Comparison of ENCODE assay signal across 6 cellular contexts in the genomic region with DNA sequence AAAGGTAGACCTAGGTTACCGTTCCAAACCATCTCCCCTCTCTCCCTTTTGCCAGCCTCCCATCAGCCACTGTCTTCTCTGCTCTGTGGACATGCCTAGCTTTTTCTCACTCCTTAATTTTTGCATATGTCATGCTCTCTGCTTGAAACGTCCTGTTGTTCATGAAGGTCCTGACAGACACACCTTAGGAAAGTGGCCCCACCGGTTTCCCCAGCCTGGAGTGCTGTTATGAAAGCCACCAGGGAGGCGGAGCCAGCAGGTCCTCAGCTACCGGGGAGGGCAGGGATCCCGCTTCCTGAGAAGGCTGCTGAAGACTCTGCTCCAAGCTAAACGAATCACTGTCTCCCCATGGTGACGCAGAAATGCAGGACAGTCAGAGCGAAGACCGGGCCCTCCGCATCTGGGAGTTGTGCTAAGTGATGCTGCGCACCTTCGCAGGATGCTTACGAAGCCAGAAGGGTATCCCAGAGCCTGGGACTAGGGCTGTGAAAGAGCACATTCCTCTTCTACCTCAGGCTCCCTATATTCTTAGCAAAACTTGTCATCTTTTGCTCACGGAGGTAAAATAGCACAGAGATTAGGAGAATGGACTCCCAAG. TPM values are rescaled to one million over a fixed set of nuclear protein-coding genes. Genes with fewer than 3 reads are reported as not detected.
DNase-seq lines count a peak whose midpoint lies in the region; ATAC-seq and TF ChIP-seq lines count a peak whose summit lies in the region.

No MANE protein-coding gene starts in this region.

- no peaks in the 10 kb centered on the region for H3K9me3 ChIP-seq in CD4-positive, CD25-positive, alpha-beta regulatory T cell (ENCODE audit: control insufficient read depth in 2 of 2, low read length in 2 of 2)

- peaks cover 46% of the 10 kb centered on the region for H3K4me1 ChIP-seq in CD4-positive, CD25-positive, alpha-beta regulatory T cell (ENCODE audit: control insufficient read depth, insufficient read depth, low read length, poor library complexity, severe bottlenecking)

- H3K4me3 ChIP-seq in CD4-positive, CD25-positive, alpha-beta regulatory T cell (ENCODE audit: low read depth, low read length) = peak overlapping the region; percentile 91
- peak overlapping the region in 5 of 7 experiments; percentile 18 to 41 (median 25) for H3K4me3 ChIP-seq in skin epidermis

- H3K27ac Mint-ChIP-seq in CD4-positive, CD25-positive, alpha-beta regulatory T cell = peak overlapping the region; percentile 91 to 94 (median 93)
- H3K27ac Mint-ChIP-seq in endothelial cell (ENCODE audit: unreplicated experiment) = peak overlapping the region; percentile 79

- no peaks in the 10 kb centered on the region for H3K27me3 ChIP-seq in CD4-positive, CD25-positive, alpha-beta regulatory T cell (ENCODE audit: control insufficient read depth, insufficient read depth, low read length)

- peak; percentile 16 to 22 for ATAC-seq in CD4-positive, CD25-positive, alpha-beta regulatory T cell (ENCODE audit: low read depth in 2 of 2)
- ATAC-seq in GM18519 (IDR thresholded peaks at IDR 0.05; ENCODE audit: low FRiP score, unreplicated experiment) (no peak), GM18858 (IDR thresholded peaks at IDR 0.05; ENCODE audit: unreplicated experiment) (no peak)

- peaks cover 11 to 45% (median 21%) of the 10 kb centered on the region in 4 donors for H3K4me1 Mint-ChIP-seq in CD4-positive, CD25-positive, alpha-beta regulatory T cell
- H3K4me1 Mint-ChIP-seq in endothelial cell (ENCODE audit: unreplicated experiment) = peaks cover 26% of the 10 kb centered on the region

- peak in 2 of 3 donors; percentile 35 to 49 for DNase-seq in CD4-positive, CD25-positive, alpha-beta regulatory T cell
- peak; percentile 85 for DNase-seq in NCI-H748 treated with DMSO at 0.1 percent for 48 hours (lab: John Stamatoyannopoulos, UW)
- no peak for DNase-seq in endothelial cell (ENCODE audit: low spot score)

- no peak for TF ChIP-seq CTCF in endothelial cell (IDR thresholded peaks at IDR 0.05; ENCODE audit: unreplicated experiment)

- H3K36me3 Mint-ChIP-seq in CD4-positive, CD25-positive, alpha-beta regulatory T cell = no peaks in the 10 kb centered on the region
- no peaks in the 10 kb centered on the region for H3K36me3 Mint-ChIP-seq in endothelial cell (ENCODE audit: low read depth, unreplicated experiment)

- H3K9me3 Mint-ChIP-seq in CD4-positive, CD25-positive, alpha-beta regulatory T cell = no peaks in the 10 kb centered on the region
- no peaks in the 10 kb centered on the region for H3K9me3 Mint-ChIP-seq in endothelial cell (ENCODE audit: unreplicated experiment)

- H3K27ac ChIP-seq in CD4-positive, CD25-positive, alpha-beta regulatory T cell (ENCODE audit: insufficient read depth, low read length, poor library complexity, severe bottlenecking) = peak overlapping the region; percentile 80
- H3K27ac ChIP-seq in skin epidermis = peak overlapping the region; percentile 18 to 89 (median 76)

- peaks cover 27% of the 10 kb centered on the region for H3K27me3 Mint-ChIP-seq in CD4-positive, CD25-positive, alpha-beta regulatory T cell
- H3K27me3 Mint-ChIP-seq in endothelial cell (ENCODE audit: unreplicated experiment) = peaks cover 10% of the 10 kb centered on the region

- no peaks in the 10 kb centered on the region for H3K36me3 ChIP-seq in CD4-positive, CD25-positive, alpha-beta regulatory T cell (ENCODE audit: control insufficient read depth, insufficient read depth, low read length)

- H3K4me3 Mint-ChIP-seq in CD4-positive, CD25-positive, alpha-beta regulatory T cell = peak overlapping the region; percentile 55 to 93 (median 84)
- H3K4me3 Mint-ChIP-seq in endothelial cell (ENCODE audit: unreplicated experiment) = peak overlapping the region; percentile 74

RNA-seq across cellular contexts. Expression of a gene that starts 2.3 kb away (rescaled TPM):
- total RNA-seq in CD4-positive, CD25-positive, alpha-beta regulatory T cell = 0.39 TPM
- 1 to 10 TPM in 1 of 4 donors, under 1 TPM in 2, not detected in 1; 0.30 to 1.2 (median 0.67) TPM for polyA plus RNA-seq in CD4-positive, CD25-positive, alpha-beta regulatory T cell
- 0.33 TPM for total RNA-seq in endothelial cell (ENCODE audit: unreplicated experiment)

RNA-seq across cellular contexts. Expression of a gene that starts 10.4 kb away (rescaled TPM):
- 3.8 TPM for total RNA-seq in CD4-positive, CD25-positive, alpha-beta regulatory T cell
- polyA plus RNA-seq in CD4-positive, CD25-positive, alpha-beta regulatory T cell = 1 to 10 TPM; 1.1 to 1.9 (median 1.5) TPM
- total RNA-seq in endothelial cell (ENCODE audit: unreplicated experiment) = 25.8 TPM

RNA-seq across cellular contexts. Expression of a gene that starts 23.4 kb away (rescaled TPM):
- total RNA-seq in CD4-positive, CD25-positive, alpha-beta regulatory T cell = 0.42 TPM
- not detected for polyA plus RNA-seq in CD4-positive, CD25-positive, alpha-beta regulatory T cell
- 271 TPM for total RNA-seq in endothelial cell (ENCODE audit: unreplicated experiment)

RNA-seq across cellular contexts. Expression of a gene that starts 33.8 kb away (rescaled TPM):
- total RNA-seq in CD4-positive, CD25-positive, alpha-beta regulatory T cell = 128 TPM
- 100 to 1,000 TPM; 556 to 649 (median 611) TPM for polyA plus RNA-seq in CD4-positive, CD25-positive, alpha-beta regulatory T cell
- total RNA-seq in endothelial cell (ENCODE audit: unreplicated experiment) = 249 TPM

RNA-seq across cellular contexts. Expression of a gene that starts 33.8 kb away (rescaled TPM):
- not detected for total RNA-seq in CD4-positive, CD25-positive, alpha-beta regulatory T cell
- polyA plus RNA-seq in CD4-positive, CD25-positive, alpha-beta regulatory T cell = not detected
- total RNA-seq in endothelial cell (ENCODE audit: unreplicated experiment) = 30.4 TPM

Comparison
In these comparisons a context has a peak if more than half of its experiments do, and no peak if none do; other contexts are left out.
1. ATAC-seq: peak in CD4-positive, CD25-positive, alpha-beta regulatory T cell (2 of 2); none in GM18519 (single experiment) and GM18858 (single experiment).
2. RNA of a gene that starts 23.4 kb away (total RNA-seq): 271 TPM in endothelial cell (single experiment); 0.42 TPM in CD4-positive, CD25-positive, alpha-beta regulatory T cell (single experiment); every median in the first group is over 100 times any median in the second.